In the genomic region with DNA sequence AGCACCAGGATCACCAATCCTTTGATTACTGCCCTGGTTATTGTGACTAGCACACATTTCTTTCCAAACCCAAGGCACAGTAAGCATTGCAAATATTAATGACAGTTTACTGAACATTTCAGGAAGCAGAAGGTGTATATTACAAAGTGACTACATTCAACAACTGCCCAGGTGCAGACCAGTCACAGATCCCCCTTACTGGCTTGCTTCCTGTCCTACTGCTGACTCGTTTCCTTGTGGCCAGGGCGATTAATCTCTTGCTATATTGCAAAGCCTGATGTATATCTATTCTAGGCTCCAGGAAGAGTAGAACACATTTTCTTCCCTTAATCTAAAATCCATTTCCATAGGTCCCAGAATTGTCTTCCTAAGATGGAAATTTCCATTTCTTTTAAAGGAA, we compare ENCODE assay signal across 16 cellular contexts.
"Had no signal": no experiment of that assay in that cellular context is flagged by ENCODE, and none has a peak within 500 bp of the region (broad histone marks: within the 10 kb centered on the region; RNA-seq: fewer than 3 reads in every experiment).

No MANE protein-coding gene starts in this region.

- ATAC-seq: activated CD4-positive, CD25-positive, alpha-beta regulatory T cell treated with anti-CD3 and anti-CD28 coated beads, Interleukin-2, amount 50 U/mL, for 24 hours; activated naive CD8-positive, alpha-beta T cell treated with anti-CD3 and anti-CD28 coated beads, Interleukin-2, amount 50 U/mL, for 24 hours; heart left ventricle; left colon; lower lobe of right lung; right cardiac atrium had no signal

- H3K36me3 ChIP-seq: heart left ventricle, lower lobe of right lung, prostate gland, tibial artery had no signal

- H3K27ac Mint-ChIP-seq: activated naive CD8-positive, alpha-beta T cell treated with anti-CD3 and anti-CD28 coated beads, Interleukin-2, amount 50 U/mL, for 24 hours; mesothelial cell of epicardium; nephron progenitor cell had no signal

- H3K27me3 ChIP-seq: heart left ventricle, tibial artery had no signal

- H3K27me3 Mint-ChIP-seq: activated naive CD8-positive, alpha-beta T cell treated with anti-CD3 and anti-CD28 coated beads, Interleukin-2, amount 50 U/mL, for 24 hours had no signal

- H3K27ac ChIP-seq: heart left ventricle, lower lobe of right lung, prostate gland, tibial artery had no signal

- H3K36me3 Mint-ChIP-seq: mesothelial cell of epicardium had no signal

- H3K9me3 ChIP-seq: lower lobe of right lung, prostate gland, tibial artery had no signal

- H3K4me1 ChIP-seq: heart left ventricle, lower lobe of right lung, prostate gland, tibial artery had no signal

- H3K4me3 Mint-ChIP-seq: activated naive CD8-positive, alpha-beta T cell treated with anti-CD3 and anti-CD28 coated beads, Interleukin-2, amount 50 U/mL, for 24 hours; mesothelial cell of epicardium; nephron progenitor cell had no signal

- H3K4me3 ChIP-seq: heart left ventricle, lower lobe of right lung, prostate gland, tibial artery had no signal

- H3K9me3 Mint-ChIP-seq: activated naive CD8-positive, alpha-beta T cell treated with anti-CD3 and anti-CD28 coated beads, Interleukin-2, amount 50 U/mL, for 24 hours; nephron progenitor cell had no signal

- H3K4me1 Mint-ChIP-seq: activated naive CD8-positive, alpha-beta T cell treated with anti-CD3 and anti-CD28 coated beads, Interleukin-2, amount 50 U/mL, for 24 hours; mesothelial cell of epicardium; nephron progenitor cell had no signal

- DNase-seq: activated naive CD4-positive, alpha-beta T cell; activated naive CD8-positive, alpha-beta T cell treated with anti-CD3 and anti-CD28 coated beads, Interleukin-2, amount 50 U/mL, for 24 hours; aorta; dermis blood vessel endothelial cell; heart left ventricle; left colon; lower lobe of right lung; nephron progenitor cell; right cardiac atrium; small intestine; stimulated activated CD4-positive, alpha-beta T cell treated with anti-CD3 and anti-CD28 coated beads, Interleukin-4, amount 100 ng/mL, for 24 hours; stimulated activated naive CD4-positive, alpha-beta T cell; tibial artery had no signal
